ENCODE assay signal across 1 cellular context in the genomic region with DNA sequence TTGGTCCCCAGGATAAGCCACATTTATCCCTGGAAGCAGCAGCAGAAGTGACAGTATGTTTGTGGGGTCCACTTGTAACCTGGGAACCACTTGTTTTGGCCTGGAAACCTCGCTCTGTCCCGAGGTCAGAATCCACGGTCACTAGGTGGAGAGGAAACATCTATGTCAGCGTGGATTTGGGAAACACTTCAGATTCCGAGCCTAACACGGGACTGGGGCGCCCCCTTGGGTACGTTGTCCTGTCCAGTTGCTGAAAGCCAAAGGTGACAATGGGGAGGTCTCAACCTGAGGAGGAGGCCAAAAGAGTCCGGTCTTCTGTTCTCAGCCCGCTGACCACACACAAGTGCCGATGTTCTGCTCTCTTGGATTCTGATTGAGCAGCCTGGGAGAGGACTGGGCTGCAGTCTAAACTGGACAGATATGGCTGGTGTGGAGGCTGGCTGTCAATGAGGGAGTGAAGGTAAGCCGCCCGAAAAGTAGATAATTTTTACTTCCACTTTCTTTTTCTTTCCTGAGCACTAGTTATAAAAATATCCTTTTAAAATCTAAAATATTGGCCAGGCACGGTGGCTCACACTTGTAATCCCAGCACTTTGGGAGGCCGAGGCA.
TF ChIP-seq lines count a peak whose summit lies in the region.

No MANE protein-coding gene starts in this region.

TF ChIP-seq in HepG2, 621 proteins besides CTCF, POLR2A, EP300 and RAD21:
- TF ChIP-seq, protein P1, sequence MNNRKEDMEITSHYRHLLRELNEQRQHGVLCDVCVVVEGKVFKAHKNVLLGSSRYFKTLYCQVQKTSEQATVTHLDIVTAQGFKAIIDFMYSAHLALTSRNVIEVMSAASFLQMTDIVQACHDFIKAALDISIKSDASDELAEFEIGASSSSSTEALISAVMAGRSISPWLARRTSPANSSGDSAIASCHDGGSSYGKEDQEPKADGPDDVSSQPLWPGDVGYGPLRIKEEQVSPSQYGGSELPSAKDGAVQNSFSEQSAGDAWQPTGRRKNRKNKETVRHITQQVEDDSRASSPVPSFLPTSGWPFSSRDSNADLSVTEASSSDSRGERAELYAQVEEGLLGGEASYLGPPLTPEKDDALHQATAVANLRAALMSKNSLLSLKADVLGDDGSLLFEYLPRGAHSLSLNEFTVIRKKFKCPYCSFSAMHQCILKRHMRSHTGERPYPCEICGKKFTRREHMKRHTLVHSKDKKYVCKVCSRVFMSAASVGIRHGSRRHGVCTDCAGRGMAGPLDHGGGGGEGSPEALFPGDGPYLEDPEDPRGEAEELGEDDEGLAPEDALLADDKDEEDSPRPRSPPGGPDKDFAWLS (CRISPR knock-in tag; IDR thresholded peaks at IDR 0.05; ENCODE audit: borderline replicate concordance), result no peak
- TF ChIP-seq STAG1 (CRISPR knock-in tag; IDR thresholded peaks at IDR 0.05), result peak; percentile 31
